ENCODE assay signal across 14 cellular contexts in genomic region chr13:99566125-99567083, GRCh38. TPM values are rescaled to one million over a fixed set of nuclear protein-coding genes. Genes with fewer than 3 reads are reported as not detected.
DNase-seq lines count a peak whose midpoint lies in the region; ATAC-seq and TF ChIP-seq lines count a peak whose summit lies in the region.
"Had no signal": no experiment of that assay in that cellular context is flagged by ENCODE, and none has a peak within 500 bp of the region (broad histone marks: within the 10 kb centered on the region; RNA-seq: fewer than 3 reads in every experiment).

No MANE protein-coding gene starts in this region.

- ATAC-seq in CD8-positive, alpha-beta T cell = no peak
- peak; percentile 36 for ATAC-seq in activated naive CD8-positive, alpha-beta T cell treated with anti-CD3 and anti-CD28 coated beads, Interleukin-2, amount 50 U/mL, for 24 hours
- peak; percentile 33 to 50 for ATAC-seq in naive thymus-derived CD8-positive, alpha-beta T cell
- no peak for ATAC-seq in GM19395 (IDR thresholded peaks at IDR 0.05; ENCODE audit: unreplicated experiment)

- 68 to 88% methylated on average over 37 of the region's 37 CpGs for WGBS in tibial nerve, 2 donors

- no peaks in the 10 kb centered on the region for H3K9me3 ChIP-seq in CD8-positive, alpha-beta T cell (ENCODE audit: low read length)
- H3K9me3 ChIP-seq in colonic mucosa (no peaks in the 10 kb centered on the region), tibial nerve (peaks cover 0 to 26% (median 0%) of the 10 kb centered on the region in 4 donors)

- no peak for TF ChIP-seq EP300 in tibial nerve (IDR thresholded peaks at IDR 0.05)

- H3K4me1 ChIP-seq in CD8-positive, alpha-beta T cell (ENCODE audit: insufficient read depth, low read length) = peaks cover 5% of the 10 kb centered on the region
- H3K4me1 ChIP-seq in colonic mucosa (no peaks in the 10 kb centered on the region), tibial nerve (no peaks in the 10 kb centered on the region)
- H3K4me1 ChIP-seq: suprapubic skin had no signal

- H3K9me3 Mint-ChIP-seq in CD8-positive, alpha-beta T cell = peaks cover 9% of the 10 kb centered on the region
- H3K9me3 Mint-ChIP-seq in activated naive CD8-positive, alpha-beta T cell treated with anti-CD3 and anti-CD28 coated beads, Interleukin-2, amount 50 U/mL, for 24 hours = no peaks in the 10 kb centered on the region
- peaks cover 0 to 20% (median 5%) of the 10 kb centered on the region in 9 donors for H3K9me3 Mint-ChIP-seq in naive thymus-derived CD8-positive, alpha-beta T cell

- H3K36me3 ChIP-seq in CD8-positive, alpha-beta T cell (ENCODE audit: insufficient read depth, low read length) = no peaks in the 10 kb centered on the region
- peaks cover 4% of the 10 kb centered on the region for H3K36me3 ChIP-seq in colonic mucosa
- H3K36me3 ChIP-seq in tibial nerve = peaks cover 0 to 37% (median 0%) of the 10 kb centered on the region in 3 donors

- TF ChIP-seq CTCF in CD8-positive, alpha-beta T cell (IDR thresholded peaks at IDR 0.05) = no peak
- no peak for TF ChIP-seq CTCF in GM13976 (IDR thresholded peaks at IDR 0.05; ENCODE audit: borderline replicate concordance, control extremely low read depth, extremely low read depth, insufficient read depth, missing control alignments)
- TF ChIP-seq CTCF in colonic mucosa (IDR thresholded peaks at IDR 0.05) = no peak
- no peak for TF ChIP-seq CTCF in tibial nerve (IDR thresholded peaks at IDR 0.05)

- POLR2A ChIA-PET in CD8-positive, alpha-beta T cell (lab: Charles Lee) = interaction anchor here (0.6 kb wide), 1 partner anchor 98 kb away, joined by 3 read pairs; no protein-coding TSS in a partner anchor
- POLR2A ChIA-PET in naive thymus-derived CD8-positive, alpha-beta T cell (lab: Charles Lee) = interaction anchor here (0.5 to 0.7 kb wide), 4 partner anchors 35 to 191 kb away, joined by 3 to 7 read pairs (median 4); no protein-coding TSS in a partner anchor

- CTCF ChIA-PET in CD8-positive, alpha-beta T cell (lab: Charles Lee) = interaction anchor here (0.7 kb wide), 1 partner anchor 474 kb away, joined by 3 read pairs; no protein-coding TSS in a partner anchor

- no peak overlapping the region for H3K27ac ChIP-seq in CD8-positive, alpha-beta T cell (ENCODE audit: low read depth, low read length)
- H3K27ac ChIP-seq in colonic mucosa (no peak overlapping the region), tibial nerve (no peak overlapping the region)
- H3K27ac ChIP-seq: suprapubic skin had no signal

- H3K27me3 ChIP-seq in CD8-positive, alpha-beta T cell (ENCODE audit: insufficient read depth, low read length) = no peaks in the 10 kb centered on the region
- H3K27me3 ChIP-seq in colonic mucosa (no peaks in the 10 kb centered on the region), tibial nerve (no peaks in the 10 kb centered on the region)
- H3K27me3 ChIP-seq: suprapubic skin had no signal

- no peak for TF ChIP-seq POLR2A in tibial nerve (IDR thresholded peaks at IDR 0.05)

- no peak for DNase-seq in CD8-positive, alpha-beta T cell
- peak; percentile 63 for DNase-seq in GM13976 (ENCODE audit: low spot score)
- no peak for DNase-seq in activated naive CD8-positive, alpha-beta T cell treated with anti-CD3 and anti-CD28 coated beads, Interleukin-2, amount 50 U/mL, for 24 hours
- DNase-seq in naive thymus-derived CD8-positive, alpha-beta T cell = no peak
- DNase-seq in colonic mucosa = no peak
- DNase-seq in Kasumi-1 (lab: John Stamatoyannopoulos, UW) = no peak
- no peak for DNase-seq in tibial nerve (ENCODE audit: low spot score in 2 of 2)
- DNase-seq: activated CD4-positive, CD25-positive, alpha-beta regulatory T cell treated with anti-CD3 and anti-CD28 coated beads, Interleukin-2, amount 50 U/mL, for 72 hours; activated effector memory CD4-positive, alpha-beta T cell treated with Interleukin-2 at 50 U/mL for 16 hours; head of caudate nucleus; OCI-M1 had no signal

- in situ Hi-C loops in GM13976 (cut with MboI; ENCODE audit: low sequenced_read_pairs, unreplicated experiment) = no loop called here

- peak overlapping the region; percentile 74 for H3K4me3 Mint-ChIP-seq in CD8-positive, alpha-beta T cell
- H3K4me3 Mint-ChIP-seq in activated naive CD8-positive, alpha-beta T cell treated with anti-CD3 and anti-CD28 coated beads, Interleukin-2, amount 50 U/mL, for 24 hours = peak overlapping the region; percentile 77
- peak overlapping the region; percentile 62 to 82 (median 76) for H3K4me3 Mint-ChIP-seq in naive thymus-derived CD8-positive, alpha-beta T cell
- H3K4me3 Mint-ChIP-seq: neural crest cell had no signal

- no peak overlapping the region for H3K27ac Mint-ChIP-seq in CD8-positive, alpha-beta T cell
- H3K27ac Mint-ChIP-seq in activated naive CD8-positive, alpha-beta T cell treated with anti-CD3 and anti-CD28 coated beads, Interleukin-2, amount 50 U/mL, for 24 hours = peak overlapping the region; percentile 68
- H3K27ac Mint-ChIP-seq in naive thymus-derived CD8-positive, alpha-beta T cell = peak overlapping the region in 8 of 10 donors; percentile 4 to 75 (median 53)

- intact Hi-C loops in CD8-positive, alpha-beta T cell (cut with DNase I, micrococcal nuclease) = no loop called here
- intact Hi-C loops in colonic mucosa (cut with DNase I) = no loop called here

- peak overlapping the region; percentile 37 for H3K4me3 ChIP-seq in CD8-positive, alpha-beta T cell (ENCODE audit: low read depth, low read length)
- H3K4me3 ChIP-seq in colonic mucosa (no peak overlapping the region), tibial nerve (no peak overlapping the region)
- H3K4me3 ChIP-seq: suprapubic skin had no signal

- no peak overlapping the region for H3K9ac ChIP-seq in colonic mucosa (ENCODE audit: low read depth in 2 of 2, low read length in 2 of 2)

- no peaks in the 10 kb centered on the region for H3K27me3 Mint-ChIP-seq in CD8-positive, alpha-beta T cell (ENCODE audit: low read depth)
- no peaks in the 10 kb centered on the region for H3K27me3 Mint-ChIP-seq in activated naive CD8-positive, alpha-beta T cell treated with anti-CD3 and anti-CD28 coated beads, Interleukin-2, amount 50 U/mL, for 24 hours
- H3K27me3 Mint-ChIP-seq in naive thymus-derived CD8-positive, alpha-beta T cell = no peaks in the 10 kb centered on the region

- H3K4me1 Mint-ChIP-seq in CD8-positive, alpha-beta T cell (ENCODE audit: low read depth) = peaks cover 6% of the 10 kb centered on the region
- peaks cover 10% of the 10 kb centered on the region for H3K4me1 Mint-ChIP-seq in activated naive CD8-positive, alpha-beta T cell treated with anti-CD3 and anti-CD28 coated beads, Interleukin-2, amount 50 U/mL, for 24 hours
- peaks cover 9 to 15% (median 12%) of the 10 kb centered on the region in 4 donors for H3K4me1 Mint-ChIP-seq in naive thymus-derived CD8-positive, alpha-beta T cell
- H3K4me1 Mint-ChIP-seq: neural crest cell had no signal

- H3K36me3 Mint-ChIP-seq in CD8-positive, alpha-beta T cell = peaks cover 34% of the 10 kb centered on the region
- peaks cover 19% of the 10 kb centered on the region for H3K36me3 Mint-ChIP-seq in activated naive CD8-positive, alpha-beta T cell treated with anti-CD3 and anti-CD28 coated beads, Interleukin-2, amount 50 U/mL, for 24 hours (ENCODE audit: low read depth)
- H3K36me3 Mint-ChIP-seq in naive thymus-derived CD8-positive, alpha-beta T cell = peaks cover 4 to 40% (median 9%) of the 10 kb centered on the region in 3 donors

RNA-seq across cellular contexts. Expression of gene CLYBL, which starts 40.1 kb away (rescaled TPM):
- 1 to 10 TPM; 2.5 to 4.1 TPM for total RNA-seq in CD8-positive, alpha-beta T cell
- 10 to 100 TPM; 12.1 TPM for total RNA-seq in naive thymus-derived CD8-positive, alpha-beta T cell
- 10 to 100 TPM in 1 of 3 donors, 1 to 10 TPM in 2; 6.5 to 16.8 (median 8.0) TPM for polyA plus RNA-seq in naive thymus-derived CD8-positive, alpha-beta T cell
- total RNA-seq in colonic mucosa (10 to 100 TPM; 12.9 to 34.7 TPM), tibial nerve (10 to 100 TPM in 1 of 4 donors, 1 to 10 TPM in 3; 1.6 to 28.0 (median 3.5) TPM)

Comparison
In these comparisons a context has a peak if more than half of its experiments do, and no peak if none do; other contexts are left out.
1. ATAC-seq: peak in activated naive CD8-positive, alpha-beta T cell treated with anti-CD3 and anti-CD28 coated beads, Interleukin-2, amount 50 U/mL, for 24 hours (single experiment) and naive thymus-derived CD8-positive, alpha-beta T cell (2 of 2); none in CD8-positive, alpha-beta T cell (single experiment) and GM19395 (single experiment).
2. Peak in every context shown above with its lines, with median percentiles within 50 percentile points of each other: H3K4me3 Mint-ChIP-seq.